1 cellular context compared by ENCODE assay signal in genomic region chr16:80691111-80691761, GRCh38.
TF ChIP-seq lines count a peak whose summit lies in the region.

No MANE protein-coding gene starts in this region.

TF ChIP-seq in IMR-90, 13 proteins besides CTCF, POLR2A, EP300 and RAD21 (continued from another document):
- TF ChIP-seq USF2 (IDR thresholded peaks at IDR 0.05; ENCODE audit: low read depth, low read length), result no peak
TF ChIP-seq in IMR-90: peak in this region for 0.
